8 cellular contexts compared by ENCODE assay signal in the genomic region with DNA sequence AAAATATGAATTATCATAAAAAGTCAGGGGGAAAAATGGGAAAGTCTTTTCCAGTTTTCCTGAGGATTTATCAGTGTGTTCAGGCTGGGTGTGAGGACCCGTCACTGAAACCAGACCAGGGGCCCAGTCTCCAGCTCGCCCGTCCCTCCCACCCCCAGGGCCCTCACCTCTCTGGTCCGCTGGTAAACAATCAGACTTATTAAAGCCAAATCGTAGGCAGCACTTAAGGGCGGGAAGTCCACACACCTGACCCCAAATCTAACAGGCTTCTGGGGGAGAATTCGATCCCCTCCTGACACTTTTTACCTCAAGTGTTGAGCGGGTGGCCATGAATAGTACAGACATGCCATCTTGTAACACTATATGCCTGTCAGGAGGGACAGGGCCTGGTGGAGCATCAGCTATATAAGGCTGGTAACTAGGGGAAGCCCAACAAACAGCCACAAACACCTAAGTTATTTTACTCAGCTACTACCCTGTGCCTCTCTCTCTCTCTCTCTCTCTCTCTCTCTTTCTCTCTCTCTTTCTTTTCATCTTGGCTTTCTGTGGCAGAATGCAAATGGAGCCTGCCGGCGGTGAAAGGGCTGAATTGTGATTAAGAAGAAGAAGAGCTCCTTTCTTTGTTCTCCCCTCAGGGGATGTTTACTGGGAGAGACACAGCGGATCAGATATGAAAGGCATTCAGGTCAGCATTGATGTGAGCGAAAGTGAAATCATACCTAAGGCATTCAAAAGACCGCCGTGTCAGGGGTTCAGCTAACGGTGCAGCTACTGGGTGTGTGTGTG. TPM values are rescaled to one million over a fixed set of nuclear protein-coding genes. Genes with fewer than 3 reads are reported as not detected.
DNase-seq lines count a peak whose midpoint lies in the region; ATAC-seq and TF ChIP-seq lines count a peak whose summit lies in the region.

No MANE protein-coding gene starts in this region.

- no peak for TF ChIP-seq CTCF in right atrium auricular region (IDR thresholded peaks at IDR 0.05)

- peak overlapping the region; percentile 89 for H3K4me2 ChIP-seq in skeletal muscle satellite cell (ENCODE audit: low read length)

- peaks cover 58% of the 10 kb centered on the region for H3K27me3 Mint-ChIP-seq in CD4-positive, CD25-positive, alpha-beta regulatory T cell
- peaks cover 26% of the 10 kb centered on the region for H3K27me3 Mint-ChIP-seq in activated CD8-positive, alpha-beta T cell treated with anti-CD3 and anti-CD28 coated beads, Interleukin-2, amount 10 ng/mL, durations not matched to agents 7 days and 5 days (ENCODE audit: low read depth)

- no peaks in the 10 kb centered on the region for H3K36me3 ChIP-seq in CD4-positive, CD25-positive, alpha-beta regulatory T cell (ENCODE audit: control insufficient read depth, insufficient read depth, low read length)
- no peaks in the 10 kb centered on the region for H3K36me3 ChIP-seq in right atrium auricular region
- no peaks in the 10 kb centered on the region for H3K36me3 ChIP-seq in skeletal muscle satellite cell (ENCODE audit: insufficient read depth, low read length)

- peak overlapping the region; percentile 10 for H3K4me3 ChIP-seq in CD4-positive, CD25-positive, alpha-beta regulatory T cell (ENCODE audit: low read depth, low read length)
- peak overlapping the region; percentile 32 to 81 for H3K4me3 ChIP-seq in right atrium auricular region
- peak overlapping the region; percentile 62 for H3K4me3 ChIP-seq in skeletal muscle satellite cell (ENCODE audit: low read length)

- ATAC-seq in CD4-positive, CD25-positive, alpha-beta regulatory T cell (ENCODE audit: low read depth in 2 of 2), result peak; percentile 34 to 35
- peak; percentile 59 for ATAC-seq in GM19372 (IDR thresholded peaks at IDR 0.05; ENCODE audit: low read depth, unreplicated experiment)
- ATAC-seq in HG03442 (IDR thresholded peaks at IDR 0.05; ENCODE audit: unreplicated experiment), result peak; percentile 81
- ATAC-seq in activated CD8-positive, alpha-beta T cell treated with anti-CD3 and anti-CD28 coated beads, Interleukin-2, amount 10 ng/mL, durations not matched to agents 7 days and 5 days, result peak; percentile 77

- H3K9me3 ChIP-seq in CD4-positive, CD25-positive, alpha-beta regulatory T cell (ENCODE audit: control insufficient read depth in 2 of 2, low read length in 2 of 2), result no peaks in the 10 kb centered on the region
- no peaks in the 10 kb centered on the region for H3K9me3 ChIP-seq in right atrium auricular region
- no peaks in the 10 kb centered on the region for H3K9me3 ChIP-seq in skeletal muscle satellite cell (replicated peaks; ENCODE audit: low read length)

- peaks cover 43% of the 10 kb centered on the region for H3K27me3 ChIP-seq in CD4-positive, CD25-positive, alpha-beta regulatory T cell (ENCODE audit: control insufficient read depth, insufficient read depth, low read length)
- H3K27me3 ChIP-seq in right atrium auricular region (no peaks in the 10 kb centered on the region), skeletal muscle satellite cell (ENCODE audit: control insufficient read depth, insufficient read depth, low read length) (no peaks in the 10 kb centered on the region)

- CTCF ChIA-PET in activated CD8-positive, alpha-beta T cell treated with anti-CD3 and anti-CD28 coated beads, Interleukin-2, amount 10 ng/mL, durations not matched to agents 7 days and 5 days (lab: Charles Lee), result interaction anchor here (1.0 to 1.3 kb wide), 3 partner anchors 9 to 61 kb away, joined by 3 to 4 read pairs (median 4); partner anchors contain the start of gene ZEB2

- H3K9ac ChIP-seq in skeletal muscle satellite cell (ENCODE audit: low read depth, low read length), result peak overlapping the region; percentile 94

- no peaks in the 10 kb centered on the region for H3K9me3 Mint-ChIP-seq in CD4-positive, CD25-positive, alpha-beta regulatory T cell
- H3K9me3 Mint-ChIP-seq in activated CD8-positive, alpha-beta T cell treated with anti-CD3 and anti-CD28 coated beads, Interleukin-2, amount 10 ng/mL, durations not matched to agents 7 days and 5 days (ENCODE audit: insufficient read depth), result no peaks in the 10 kb centered on the region

- H3K27ac ChIP-seq in CD4-positive, CD25-positive, alpha-beta regulatory T cell (ENCODE audit: insufficient read depth, low read length, poor library complexity, severe bottlenecking), result no peak overlapping the region
- peak overlapping the region; percentile 99 for H3K27ac ChIP-seq in right atrium auricular region

- no peak overlapping the region for H3K27ac Mint-ChIP-seq in CD4-positive, CD25-positive, alpha-beta regulatory T cell
- H3K27ac Mint-ChIP-seq in activated CD8-positive, alpha-beta T cell treated with anti-CD3 and anti-CD28 coated beads, Interleukin-2, amount 10 ng/mL, durations not matched to agents 7 days and 5 days, result peak overlapping the region; percentile 70

- H3K4me3 Mint-ChIP-seq in CD4-positive, CD25-positive, alpha-beta regulatory T cell, result peak overlapping the region in 3 of 4 donors; percentile 35 to 59 (median 42)
- H3K4me3 Mint-ChIP-seq in activated CD8-positive, alpha-beta T cell treated with anti-CD3 and anti-CD28 coated beads, Interleukin-2, amount 10 ng/mL, durations not matched to agents 7 days and 5 days, result peak overlapping the region; percentile 61

- H3K4me1 Mint-ChIP-seq in CD4-positive, CD25-positive, alpha-beta regulatory T cell, result peaks cover 0 to 7% (median 3%) of the 10 kb centered on the region in 4 donors
- H3K4me1 Mint-ChIP-seq in activated CD8-positive, alpha-beta T cell treated with anti-CD3 and anti-CD28 coated beads, Interleukin-2, amount 10 ng/mL, durations not matched to agents 7 days and 5 days (ENCODE audit: low read depth), result peaks cover 13% of the 10 kb centered on the region

- DNase-seq in CD4-positive, CD25-positive, alpha-beta regulatory T cell, result no peak
- DNase-seq in activated CD8-positive, alpha-beta T cell treated with anti-CD3 and anti-CD28 coated beads, Interleukin-2, amount 10 ng/mL, durations not matched to agents 7 days and 5 days, result no peak
- no peak for DNase-seq in right atrium auricular region (ENCODE audit: low spot score)
- DNase-seq in middle frontal gyrus (ENCODE audit: extremely low spot score, low spot score), result no peak
- DNase-seq in amniotic stem cell (lab: John Stamatoyannopoulos, UW), result no peak

- H3K4me1 ChIP-seq in CD4-positive, CD25-positive, alpha-beta regulatory T cell (ENCODE audit: control insufficient read depth, insufficient read depth, low read length, poor library complexity, severe bottlenecking), result no peaks in the 10 kb centered on the region
- H3K4me1 ChIP-seq in right atrium auricular region (peaks cover 0 to 78% of the 10 kb centered on the region in 2 donors), skeletal muscle satellite cell (ENCODE audit: control insufficient read depth, insufficient read depth, low read length) (peaks cover 95% of the 10 kb centered on the region)

- POLR2A ChIA-PET in activated CD8-positive, alpha-beta T cell treated with anti-CD3 and anti-CD28 coated beads, Interleukin-2, amount 10 ng/mL, durations not matched to agents 7 days and 5 days (lab: Charles Lee), result interaction anchor here (0.6 to 0.7 kb wide), 4 partner anchors 90 to 323 kb away, joined by 3 to 4 read pairs (median 3); no protein-coding TSS in a partner anchor

- no peaks in the 10 kb centered on the region for H3K36me3 Mint-ChIP-seq in CD4-positive, CD25-positive, alpha-beta regulatory T cell
- no peaks in the 10 kb centered on the region for H3K36me3 Mint-ChIP-seq in activated CD8-positive, alpha-beta T cell treated with anti-CD3 and anti-CD28 coated beads, Interleukin-2, amount 10 ng/mL, durations not matched to agents 7 days and 5 days (ENCODE audit: low read depth)

RNA-seq across cellular contexts. Expression of gene ZEB2, which starts 9.5 kb away (rescaled TPM):
- total RNA-seq in CD4-positive, CD25-positive, alpha-beta regulatory T cell, result 18.1 TPM
- polyA plus RNA-seq in CD4-positive, CD25-positive, alpha-beta regulatory T cell, result under 1 TPM in 3 of 4 donors, not detected in 1; 0.23 to 0.44 (median 0.37) TPM
- 1 to 10 TPM; 4.0 to 5.7 TPM for total RNA-seq in activated CD8-positive, alpha-beta T cell treated with anti-CD3 and anti-CD28 coated beads, Interleukin-2, amount 10 ng/mL, durations not matched to agents 7 days and 5 days
- total RNA-seq in right atrium auricular region, result 10 to 100 TPM; 76.1 to 91.7 TPM
- total RNA-seq in skeletal muscle satellite cell (2012; rRNA removed), result 57.8 and 63.1 TPM in 2 replicates

Comparison
In these comparisons a context has a peak if more than half of its experiments do, and no peak if none do; other contexts are left out.
1. H3K4me3 ChIP-seq: peak in every context shown above with its lines; median percentile 62 in skeletal muscle satellite cell; 56 in right atrium auricular region; 10 in CD4-positive, CD25-positive, alpha-beta regulatory T cell.